Comparison of ENCODE assay signal across 9 cellular contexts in genomic region chr14:105092124-105092911, GRCh38. TPM values are rescaled to one million over a fixed set of nuclear protein-coding genes. Genes with fewer than 3 reads are reported as not detected.
A peak's percentile ranks its signal among the peaks of the same experiment; 100 is the strongest.
DNase-seq lines count a peak whose midpoint lies in the region; ATAC-seq, FAIRE-seq and TF ChIP-seq lines count a peak whose summit lies in the region.
"Had no signal": no experiment of that assay in that cellular context is flagged by ENCODE, and none has a peak within 500 bp of the region (broad histone marks: within the 10 kb centered on the region; RNA-seq: fewer than 3 reads in every experiment).

No MANE protein-coding gene starts in this region.

- peak; percentile 1 for ATAC-seq in esophagus mucosa
- ATAC-seq in pancreas = peak; percentile 5 to 26 (median 17)
- ATAC-seq in HG02970 (IDR thresholded peaks at IDR 0.05; ENCODE audit: low FRiP score, unreplicated experiment) = no peak
- no peak for ATAC-seq in HG03460 (IDR thresholded peaks at IDR 0.05; ENCODE audit: unreplicated experiment)

- DNase-seq in GM13976 (ENCODE audit: low spot score) = peak; percentile 29
- DNase-seq in SJCRH30 = no peak
- DNase-seq in pancreas = peak; percentile 45 to 84 (median 58)
- DNase-seq in GM19240 (ENCODE audit: insufficient read length, low spot score) = no peak
- DNase-seq in frontal cortex (ENCODE audit: low spot score in 2 of 2) = no peak

- FAIRE-seq in pancreas (lab: Jason Lieb, UNC) = no peak
- no peak for FAIRE-seq in frontal cortex (lab: Jason Lieb, UNC)
- FAIRE-seq: TTC549 had no signal

- 36 to 43% methylated on average over 24 to 25 of the region's 25 CpGs for WGBS in pancreas, 2 donors

- intact Hi-C loops in pancreas (cut with DNase I) = loop anchor here in 2 of 3 donors (5.0 to 10.0 kb wide), 2 partner anchors 72 to 95 kb away; partner anchors contain the start of gene JAG2 (in 1 of the 2)

- TF ChIP-seq CTCF in GM13976 (IDR thresholded peaks at IDR 0.05; ENCODE audit: borderline replicate concordance, control extremely low read depth, extremely low read depth, insufficient read depth, missing control alignments) = no peak
- TF ChIP-seq CTCF in pancreas (IDR thresholded peaks at IDR 0.05) = no peak

- H3K27me3 ChIP-seq in SJCRH30 (no peaks in the 10 kb centered on the region), pancreas (no peaks in the 10 kb centered on the region)

- in situ Hi-C loops in GM13976 (cut with MboI; ENCODE audit: low sequenced_read_pairs, unreplicated experiment) = no loop called here

- H3K27ac ChIP-seq in SJCRH30 = no peak overlapping the region
- peak overlapping the region; percentile 89 to 92 (median 91) for H3K27ac ChIP-seq in pancreas

- H3K36me3 ChIP-seq in SJCRH30 (no peaks in the 10 kb centered on the region), pancreas (no peaks in the 10 kb centered on the region)

- H3K9me3 ChIP-seq in SJCRH30 (replicated peaks) = no peaks in the 10 kb centered on the region
- no peaks in the 10 kb centered on the region for H3K9me3 ChIP-seq in pancreas

- H3K4me3 ChIP-seq in SJCRH30 = peak overlapping the region; percentile 61
- H3K4me3 ChIP-seq in pancreas = peak overlapping the region; percentile 18 to 74 (median 50)

- H3K4me1 ChIP-seq in SJCRH30 (peaks cover 11% of the 10 kb centered on the region; the same call in 1 of the 2 replicates), pancreas (peaks cover 19 to 34% (median 27%) of the 10 kb centered on the region in 3 donors)

RNA-seq across cellular contexts. Expression of gene GPR132, which starts 27.1 kb away (rescaled TPM):
- total RNA-seq in SJCRH30 (2014; rRNA removed; shearing (Covaris generic)) = 0.40 and 0.63 TPM in 2 replicates
- 0.36 TPM for total RNA-seq in esophagus mucosa
- 1 to 10 TPM in 2 of 6 donors, under 1 TPM in 4; 0.14 to 2.3 (median 0.76) TPM for total RNA-seq in pancreas
- polyA plus RNA-seq in pancreas = under 1 TPM; 0.38 to 0.46 TPM
- total RNA-seq in frontal cortex = 1.2 TPM

Comparison
In these comparisons a context has a peak if more than half of its experiments do, and no peak if none do; other contexts are left out.
1. DNase-seq: peak in GM13976 (single experiment) and pancreas (6 of 6); none in SJCRH30 (0 of 2), GM19240 (single experiment) and frontal cortex (0 of 2).
2. ATAC-seq: peak in esophagus mucosa (single experiment) and pancreas (4 of 4); none in HG02970 (single experiment) and HG03460 (single experiment).